24 cellular contexts compared by ENCODE assay signal in the genomic region with DNA sequence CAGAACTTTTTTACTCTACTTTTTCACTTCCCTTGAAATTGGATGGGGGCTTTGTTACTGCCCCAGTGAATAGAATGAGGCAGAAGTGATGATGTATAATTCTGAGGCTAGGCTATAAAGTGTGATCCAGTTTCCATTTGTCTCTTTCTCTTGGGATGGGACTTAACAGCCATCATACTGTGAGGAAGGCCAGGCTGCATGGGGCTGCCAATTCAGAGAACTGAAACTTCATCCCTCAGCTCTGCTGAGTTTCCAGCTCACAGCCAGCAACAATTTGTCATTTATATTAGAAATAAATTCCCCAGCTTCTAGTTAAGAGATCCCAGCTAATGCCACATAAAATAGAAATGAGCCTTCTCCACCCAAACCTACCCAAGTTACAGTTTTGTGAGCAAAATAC.
"Had no signal": no experiment of that assay in that cellular context is flagged by ENCODE, and none has a peak within 500 bp of the region (broad histone marks: within the 10 kb centered on the region; RNA-seq: fewer than 3 reads in every experiment).

No MANE protein-coding gene starts in this region.

- H3K4me1 ChIP-seq: colonic mucosa, esophagus squamous epithelium, gastrocnemius medialis, gastroesophageal sphincter, heart left ventricle had no signal

- DNase-seq: colonic mucosa; cortex of kidney; dermis blood vessel endothelial cell; dorsolateral prefrontal cortex; effector CD4-positive, alpha-beta T cell; effector CD8-positive, alpha-beta T cell; effector memory CD4-positive, alpha-beta T cell; effector memory CD8-positive, alpha-beta T cell; endodermal cell; erythroblast; esophagus squamous epithelium; foreskin fibroblast; foreskin keratinocyte; foreskin melanocyte; gastrocnemius medialis; glutamatergic neuron; head of caudate nucleus; heart left ventricle; heart right ventricle had no signal

- H3K9me3 ChIP-seq: colonic mucosa, esophagus muscularis mucosa, esophagus squamous epithelium, gastrocnemius medialis, gastroesophageal sphincter had no signal

- H3K27ac ChIP-seq: colonic mucosa, coronary artery, dorsolateral prefrontal cortex, epithelial cell of prostate, esophagus muscularis mucosa, esophagus squamous epithelium, foreskin keratinocyte, gastrocnemius medialis, gastroesophageal sphincter, heart left ventricle, heart right ventricle had no signal

- H3K27ac Mint-ChIP-seq: dendritic cell treated with granulocyte-macrophage colony-stimulating factor and Interleukin-4, amounts not matched to agents 40 ng/mL and 50 ng/mL, for 4 days; effector memory CD8-positive, alpha-beta T cell; endodermal cell had no signal

- H3K4me3 ChIP-seq: colonic mucosa, coronary artery, dorsolateral prefrontal cortex, esophagus muscularis mucosa, esophagus squamous epithelium, gastrocnemius medialis, gastroesophageal sphincter, heart left ventricle, heart right ventricle had no signal

- H3K36me3 ChIP-seq: colonic mucosa, esophagus muscularis mucosa, esophagus squamous epithelium, gastrocnemius medialis, gastroesophageal sphincter, heart left ventricle, heart right ventricle had no signal

- H3K4me3 Mint-ChIP-seq: dendritic cell treated with granulocyte-macrophage colony-stimulating factor and Interleukin-4, amounts not matched to agents 40 ng/mL and 50 ng/mL, for 4 days; effector memory CD8-positive, alpha-beta T cell; endodermal cell had no signal

- H3K4me1 Mint-ChIP-seq: endodermal cell had no signal

- H3K27me3 Mint-ChIP-seq: dendritic cell treated with granulocyte-macrophage colony-stimulating factor and Interleukin-4, amounts not matched to agents 40 ng/mL and 50 ng/mL, for 4 days had no signal

- H3K27me3 ChIP-seq: colonic mucosa, esophagus muscularis mucosa, esophagus squamous epithelium, foreskin keratinocyte, gastrocnemius medialis, gastroesophageal sphincter, heart left ventricle, heart right ventricle had no signal
